15 cellular contexts compared by ENCODE assay signal in the genomic region with DNA sequence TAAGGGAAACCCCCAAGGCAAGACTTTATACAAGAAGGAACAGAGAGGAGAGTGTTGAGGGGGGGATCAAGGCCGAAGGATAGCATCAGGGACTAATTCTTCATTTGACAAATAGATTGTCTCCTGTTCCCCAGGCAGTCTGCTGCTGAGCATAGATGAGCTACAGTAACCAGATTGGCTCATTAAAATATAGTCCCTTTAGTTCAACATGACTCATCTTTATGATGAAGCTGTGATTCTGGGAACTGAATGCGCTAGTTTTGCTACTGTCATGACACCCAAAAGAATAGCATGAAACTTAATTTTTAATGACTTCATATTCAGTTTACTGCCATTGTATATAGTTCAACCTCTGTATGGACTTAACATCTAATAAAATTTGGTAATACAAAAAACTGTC. TPM values are rescaled to one million over a fixed set of nuclear protein-coding genes. Genes with fewer than 3 reads are reported as not detected.
"Had no signal": no experiment of that assay in that cellular context is flagged by ENCODE, and none has a peak within 500 bp of the region (broad histone marks: within the 10 kb centered on the region; RNA-seq: fewer than 3 reads in every experiment).

No MANE protein-coding gene starts in this region.

- H3K9me3 ChIP-seq: breast epithelium, heart right ventricle, right lobe of liver, suprapubic skin, upper lobe of left lung had no signal

- H3K4me3 ChIP-seq: breast epithelium, heart right ventricle, right lobe of liver, suprapubic skin, upper lobe of left lung had no signal

- H3K36me3 ChIP-seq: breast epithelium, heart right ventricle, right lobe of liver, suprapubic skin, upper lobe of left lung had no signal

- H3K27me3 ChIP-seq: breast epithelium, heart right ventricle, right lobe of liver, suprapubic skin, upper lobe of left lung had no signal

- H3K4me1 ChIP-seq: breast epithelium, right lobe of liver had no signal

- ATAC-seq: heart right ventricle; left lobe of liver; natural killer cell; right lobe of liver; stimulated activated naive CD8-positive, alpha-beta T cell treated with anti-CD3 and anti-CD28 coated beads, Interleukin-15, Interleukin-2, amounts not matched to agents 100 U/mL and 50 U/mL, for 24 hours had no signal

- H3K27ac ChIP-seq: breast epithelium, heart right ventricle, right lobe of liver, suprapubic skin, upper lobe of left lung had no signal

- DNase-seq: activated CD4-positive, alpha-beta T cell treated with anti-CD3 and anti-CD28 coated beads for 48 hours; activated CD8-positive, alpha-beta memory T cell treated with anti-CD3 and anti-CD28 coated beads for 24 hours; activated gamma-delta T cell; activated naive CD8-positive, alpha-beta T cell treated with anti-CD3 and anti-CD28 coated beads, Interleukin-2, amount 10 ng/mL, durations not matched to agents 7 days and 5 days; anterior cingulate cortex; heart right ventricle; islet precursor cell; natural killer cell; right lobe of liver; stimulated activated CD4-positive, alpha-beta T cell treated with anti-CD3 and anti-CD28 coated beads, Interleukin-12 subunit alpha, Interleukin-12 subunit beta, amount 100 ng/mL, for 4 hours; stimulated activated naive CD8-positive, alpha-beta T cell treated with anti-CD3 and anti-CD28 coated beads, Interleukin-15, Interleukin-2, amounts not matched to agents 100 U/mL and 50 U/mL, for 24 hours; upper lobe of left lung had no signal

RNA-seq across cellular contexts. Expression of a gene that starts 35.5 kb away (rescaled TPM):
- total RNA-seq: activated naive CD8-positive, alpha-beta T cell treated with anti-CD3 and anti-CD28 coated beads, Interleukin-2, amount 10 ng/mL, durations not matched to agents 7 days and 5 days; left lobe of liver; natural killer cell; right lobe of liver had no signal
